33 cellular contexts compared by ENCODE assay signal in the genomic region with DNA sequence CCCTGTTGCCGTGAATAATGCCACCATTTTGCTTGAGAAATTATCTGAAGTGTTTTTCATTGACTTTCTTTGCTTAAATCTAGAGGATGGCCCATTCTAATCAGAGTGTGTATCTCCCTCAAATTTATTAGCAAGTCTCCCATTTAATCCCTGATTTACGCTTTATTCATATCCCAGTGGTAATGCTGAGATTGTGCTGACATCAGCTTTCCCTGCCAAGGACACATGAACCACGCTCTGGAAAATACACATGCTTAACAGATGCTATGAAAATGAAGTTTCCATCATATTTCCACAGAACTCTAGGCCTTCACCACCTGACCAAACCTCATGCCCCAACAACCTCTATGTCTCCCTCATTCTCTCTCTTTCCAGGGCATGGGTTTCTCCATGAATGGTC.
"Had no signal": no experiment of that assay in that cellular context is flagged by ENCODE, and none has a peak within 500 bp of the region (broad histone marks: within the 10 kb centered on the region; RNA-seq: fewer than 3 reads in every experiment).

No MANE protein-coding gene starts in this region.

- H3K36me3 ChIP-seq: adrenal gland, ascending aorta, brain microvascular endothelial cell, breast epithelium, cardiac muscle cell had no signal

- FAIRE-seq: astrocyte, bronchial epithelial cell had no signal

- DNase-seq: activated effector memory CD4-positive, alpha-beta T cell treated with anti-CD3 and anti-CD28 coated beads, Interleukin-2, amount 50 U/mL, for 16 hours; activated effector memory CD4-positive, alpha-beta T cell treated with Interleukin-2 at 50 U/mL for 16 hours; activated gamma-delta T cell; activated gamma-delta T cell treated with Interleukin-2 at 50 U/mL for 16 hours; activated naive CD4-positive, alpha-beta T cell; activated naive CD4-positive, alpha-beta T cell treated with anti-CD3 and anti-CD28 coated beads for 36 hours; activated naive CD4-positive, alpha-beta T cell treated with anti-CD3 and anti-CD28 coated beads, Interleukin-2, amount 10 ng/mL, durations not matched to agents 7 days and 5 days; activated naive CD4-positive, alpha-beta T cell treated with anti-CD3 and anti-CD28 coated beads, Interleukin-2, amount 50 U/mL, for 16 hours; activated naive CD4-positive, alpha-beta T cell treated with Interleukin-2 at 50 U/mL for 16 hours; activated naive CD8-positive, alpha-beta T cell treated with anti-CD3 and anti-CD28 coated beads for 36 hours; activated naive CD8-positive, alpha-beta T cell treated with anti-CD3 and anti-CD28 coated beads, Interleukin-2, amount 10 ng/mL, durations not matched to agents 7 days and 5 days; activated naive CD8-positive, alpha-beta T cell treated with anti-CD3 and anti-CD28 coated beads, Interleukin-2, amount 50 U/mL, for 24 hours; activated T-cell treated with anti-CD3 and anti-CD28 coated beads, Interleukin-2, amount 50 U/mL, for 24 hours; activated T-cell treated with anti-CD3 and anti-CD28 coated beads, Interleukin-2, amount 50 U/mL, for 4 hours; activated T-cell treated with anti-CD3 and anti-CD28 coated beads, Interleukin-2, amount 50 U/mL, for 48 hours; activated T-cell treated with anti-CD3 and anti-CD28 coated beads, Interleukin-2, amount 50 U/mL, for 72 hours; adrenal gland; amniotic stem cell; amygdala; anterior cingulate cortex; aorta; body of pancreas; brain microvascular endothelial cell; caudate nucleus; central memory CD4-positive, alpha-beta T cell; cerebellar nuclear complex had no signal

- ATAC-seq: activated naive CD4-positive, alpha-beta T cell treated with anti-CD3 and anti-CD28 coated beads, Interleukin-2, amount 50 U/mL, for 72 hours; activated naive CD8-positive, alpha-beta T cell treated with anti-CD3 and anti-CD28 coated beads, Interleukin-2, amount 50 U/mL, for 24 hours; activated T-cell treated with anti-CD3 and anti-CD28 coated beads, Interleukin-2, amount 50 U/mL, for 4 hours; activated T-cell treated with anti-CD3 and anti-CD28 coated beads, Interleukin-2, amount 50 U/mL, for 72 hours; activated T-helper 17 cell treated with anti-CD3 and anti-CD28 coated beads, Interleukin-2, amount 50 U/mL, for 72 hours; body of pancreas had no signal

- H3K27ac ChIP-seq: adrenal gland, ascending aorta, body of pancreas, brain microvascular endothelial cell, breast epithelium, cardiac muscle cell had no signal

- H3K4me3 ChIP-seq: adrenal gland, ascending aorta, body of pancreas, breast epithelium, cardiac muscle cell had no signal

- H3K27me3 ChIP-seq: adrenal gland, ascending aorta, body of pancreas, brain microvascular endothelial cell, breast epithelium, cardiac muscle cell had no signal

- H3K9me3 ChIP-seq: adrenal gland, ascending aorta, body of pancreas, breast epithelium had no signal

- H3K4me1 ChIP-seq: adrenal gland, ascending aorta, breast epithelium had no signal
